Comparison of ENCODE assay signal across 8 cellular contexts in the genomic region with DNA sequence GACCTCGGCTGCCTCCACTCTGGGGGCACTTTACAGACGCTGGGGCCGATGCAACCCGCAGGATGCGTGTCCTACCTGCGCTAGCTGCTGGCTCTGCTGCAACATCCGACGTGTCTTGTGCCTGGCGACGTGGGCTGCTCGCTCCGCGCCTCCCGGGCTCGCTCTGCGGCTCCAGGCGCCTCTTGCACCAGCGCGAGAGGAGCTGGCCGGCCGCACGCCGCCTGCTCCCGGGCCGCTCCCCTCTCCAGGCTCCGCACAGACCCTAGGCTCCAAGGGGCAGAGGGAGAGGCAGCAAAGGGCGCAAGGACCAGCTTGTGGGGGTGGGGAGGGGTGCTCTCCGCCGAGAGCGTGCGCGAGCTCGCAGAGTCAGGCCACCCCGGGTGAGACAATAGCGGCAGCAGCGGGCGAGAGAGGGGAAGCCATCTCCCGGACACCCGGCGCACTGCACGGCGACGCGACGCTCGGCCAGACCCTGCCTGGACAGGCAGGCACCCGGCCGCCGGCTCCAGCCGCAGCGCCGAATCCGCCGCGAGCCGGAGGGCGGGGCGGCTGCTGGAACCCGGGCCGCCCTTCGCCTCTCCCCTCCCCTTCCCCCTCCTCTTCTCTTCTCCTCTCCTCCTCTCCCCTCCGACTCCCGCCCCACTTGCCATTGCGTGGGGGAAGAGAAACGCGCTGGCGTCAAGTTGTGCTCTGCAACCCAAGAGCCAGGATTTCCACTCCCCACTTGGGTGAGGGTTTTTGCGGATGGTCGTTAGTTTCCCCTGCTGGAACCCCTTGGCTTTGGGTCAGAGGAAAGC. TPM values are rescaled to one million over a fixed set of nuclear protein-coding genes. Genes with fewer than 3 reads are reported as not detected.
A peak's percentile ranks its signal among the peaks of the same experiment; 100 is the strongest.
DNase-seq lines count a peak whose midpoint lies in the region; ATAC-seq lines count a peak whose summit lies in the region.

A gene with protein sequence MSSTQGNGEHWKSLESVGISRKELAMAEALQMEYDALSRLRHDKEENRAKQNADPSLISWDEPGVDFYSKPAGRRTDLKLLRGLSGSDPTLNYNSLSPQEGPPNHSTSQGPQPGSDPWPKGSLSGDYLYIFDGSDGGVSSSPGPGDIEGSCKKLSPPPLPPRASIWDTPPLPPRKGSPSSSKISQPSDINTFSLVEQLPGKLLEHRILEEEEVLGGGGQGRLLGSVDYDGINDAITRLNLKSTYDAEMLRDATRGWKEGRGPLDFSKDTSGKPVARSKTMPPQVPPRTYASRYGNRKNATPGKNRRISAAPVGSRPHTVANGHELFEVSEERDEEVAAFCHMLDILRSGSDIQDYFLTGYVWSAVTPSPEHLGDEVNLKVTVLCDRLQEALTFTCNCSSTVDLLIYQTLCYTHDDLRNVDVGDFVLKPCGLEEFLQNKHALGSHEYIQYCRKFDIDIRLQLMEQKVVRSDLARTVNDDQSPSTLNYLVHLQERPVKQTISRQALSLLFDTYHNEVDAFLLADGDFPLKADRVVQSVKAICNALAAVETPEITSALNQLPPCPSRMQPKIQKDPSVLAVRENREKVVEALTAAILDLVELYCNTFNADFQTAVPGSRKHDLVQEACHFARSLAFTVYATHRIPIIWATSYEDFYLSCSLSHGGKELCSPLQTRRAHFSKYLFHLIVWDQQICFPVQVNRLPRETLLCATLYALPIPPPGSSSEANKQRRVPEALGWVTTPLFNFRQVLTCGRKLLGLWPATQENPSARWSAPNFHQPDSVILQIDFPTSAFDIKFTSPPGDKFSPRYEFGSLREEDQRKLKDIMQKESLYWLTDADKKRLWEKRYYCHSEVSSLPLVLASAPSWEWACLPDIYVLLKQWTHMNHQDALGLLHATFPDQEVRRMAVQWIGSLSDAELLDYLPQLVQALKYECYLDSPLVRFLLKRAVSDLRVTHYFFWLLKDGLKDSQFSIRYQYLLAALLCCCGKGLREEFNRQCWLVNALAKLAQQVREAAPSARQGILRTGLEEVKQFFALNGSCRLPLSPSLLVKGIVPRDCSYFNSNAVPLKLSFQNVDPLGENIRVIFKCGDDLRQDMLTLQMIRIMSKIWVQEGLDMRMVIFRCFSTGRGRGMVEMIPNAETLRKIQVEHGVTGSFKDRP (N-terminal part only) (minus strand): TSS at position 525 of the 797 bp plus-strand sequence. CDS start 25,003 bp downstream, outside the sequence.

- intact Hi-C loops in T-helper 1 cell treated with Interleukin-12 subunit alpha and Interleukin-12 subunit beta and Interleukin-4 antibody, amounts not matched to agents 30 ng/mL and 1 ng/mL, for 36 hours (cut with micrococcal nuclease): loop anchor here (1.0 to 2.0 kb wide), 8 partner anchors 9 to 132 kb away; a partner anchor contains a TSS
- intact Hi-C loops in left ventricle myocardium superior (cut with micrococcal nuclease): no loop called here

- H3K27ac ChIP-seq in angular gyrus (ENCODE audit: low read depth, low read length): peak within 1 kb of the TSS; percentile 94

- DNase-seq in NCI-H1417 treated with DMSO at 0.1 percent for 48 hours (lab: John Stamatoyannopoulos, UW) (peak; percentile 74), left ventricle myocardium superior (peak; percentile 91), pulmonary artery endothelial cell (ENCODE audit: low read depth, low spot score) (peak; percentile 55), OCI-M2 (lab: John Stamatoyannopoulos, UW; ENCODE audit: unreplicated experiment) (no peak)

- peak; percentile 89 for ATAC-seq in GM18498 (IDR thresholded peaks at IDR 0.05; ENCODE audit: unreplicated experiment)
- peak; percentile 89 for ATAC-seq in HG02798 (IDR thresholded peaks at IDR 0.05; ENCODE audit: poor library complexity, unreplicated experiment)
- peak; percentile 96 for ATAC-seq in left ventricle myocardium superior

RNA-seq across cellular contexts. Expression of the gene that starts here (rescaled TPM):
- 34.0 and 34.8 TPM in 2 replicates for total RNA-seq in T-helper 1 cell treated with Interleukin-12 subunit alpha and Interleukin-12 subunit beta and Interleukin-4 antibody, amounts not matched to agents 30 ng/mL and 1 ng/mL, for 36 hours
- total RNA-seq in left ventricle myocardium superior (23.6 TPM), pulmonary artery endothelial cell (22.4 and 25.0 TPM in 2 replicates)
